In genomic region chr3:171948674-171949073, GRCh38 we compare ENCODE assay signal across 17 cellular contexts.
DNase-seq lines count a peak whose midpoint lies in the region; ATAC-seq, FAIRE-seq and TF ChIP-seq lines count a peak whose summit lies in the region.
"Had no signal": no experiment of that assay in that cellular context is flagged by ENCODE, and none has a peak within 500 bp of the region (broad histone marks: within the 10 kb centered on the region; RNA-seq: fewer than 3 reads in every experiment).

No MANE protein-coding gene starts in this region.

- H3K27ac ChIP-seq in GM23248: no peak overlapping the region
- no peak overlapping the region for H3K27ac ChIP-seq in foreskin keratinocyte
- H3K27ac ChIP-seq: BLaER1 had no signal

- no peaks in the 10 kb centered on the region for H3K36me3 ChIP-seq in GM23248 (ENCODE audit: low read depth)
- H3K36me3 ChIP-seq: BLaER1 had no signal

- H3K79me2 ChIP-seq in GM23248 (ENCODE audit: insufficient read depth): no peaks in the 10 kb centered on the region

- H3K9me2 ChIP-seq in GM23248 (ENCODE audit: insufficient read depth): no peaks in the 10 kb centered on the region

- H3K27me3 ChIP-seq in GM23248 (replicated peaks; ENCODE audit: insufficient read depth) (no peaks in the 10 kb centered on the region), foreskin keratinocyte (no peaks in the 10 kb centered on the region)
- H3K27me3 ChIP-seq: BLaER1 had no signal

- WGBS in GM23248 (ENCODE audit: low coverage in 1 of 2, low lambda C conversion rate in 2 of 2, missing lambda C conversion rate in 2 of 2), 2 experiments: 69 to 76% methylated on average over 3 of the region's 3 CpGs

- in situ Hi-C loops in GM23248 (cut with MboI): no loop called here

- H3K4me1 ChIP-seq in GM23248 (ENCODE audit: insufficient read depth): peaks cover 8% of the 10 kb centered on the region
- H3K4me1 ChIP-seq in foreskin keratinocyte: peaks cover 6% of the 10 kb centered on the region
- H3K4me1 ChIP-seq: BLaER1 had no signal

- ATAC-seq in foreskin keratinocyte: peak; percentile 12
- no peak for ATAC-seq in left ventricle myocardium superior
- ATAC-seq in GM18511 (IDR thresholded peaks at IDR 0.05; ENCODE audit: unreplicated experiment): no peak

- no peak overlapping the region for H3K4me2 ChIP-seq in GM23248 (ENCODE audit: unreplicated experiment)
- H3K4me2 ChIP-seq: BLaER1 had no signal

- H3K9me3 ChIP-seq in GM23248 (ENCODE audit: low read depth): no peaks in the 10 kb centered on the region

- FAIRE-seq in frontal cortex (lab: Jason Lieb, UNC): no peak
- FAIRE-seq: HTR-8/SVneo had no signal

- no peak overlapping the region for H2AFZ ChIP-seq in GM23248

- no peak overlapping the region for H3K4me3 ChIP-seq in GM23248
- H3K4me3 ChIP-seq: BLaER1 had no signal

- H3K9ac ChIP-seq in GM23248: no peak overlapping the region
- H3K9ac ChIP-seq: BLaER1 had no signal

- H4K20me1 ChIP-seq in GM23248 (ENCODE audit: insufficient read depth): no peaks in the 10 kb centered on the region
- H4K20me1 ChIP-seq: BLaER1 had no signal

- intact Hi-C loops in left ventricle myocardium superior (cut with micrococcal nuclease): no loop called here

- no peaks in the 10 kb centered on the region for H3F3A ChIP-seq in GM23248 (ENCODE audit: insufficient read depth)

- no peak for TF ChIP-seq CTCF in foreskin keratinocyte (conservative IDR thresholded peaks at IDR 0.05)

- DNase-seq in GM23248 (peak; percentile 30), amniotic epithelial cell (ENCODE audit: low read depth) (peak; percentile 46), foreskin keratinocyte (no peak), left ventricle myocardium superior (no peak), NCI-H82 treated with DMSO at 0.1 percent for 48 hours (lab: John Stamatoyannopoulos, UW; ENCODE audit: unreplicated experiment) (no peak), frontal cortex (ENCODE audit: low spot score in 2 of 2) (no peak)
- DNase-seq: 8988T; CD4-positive, alpha-beta memory T cell; DMS153; DMS79; GF-D8; GOT3; H9; IMR-90 had no signal

Comparison
In these comparisons a context has a peak if more than half of its experiments do, and no peak if none do; other contexts are left out.
1. DNase-seq: peak in GM23248 (single experiment) and amniotic epithelial cell (single experiment); none in foreskin keratinocyte (0 of 2), left ventricle myocardium superior (single experiment), NCI-H82 treated with DMSO at 0.1 percent for 48 hours (single experiment) and frontal cortex (0 of 2).